11 cellular contexts compared by ENCODE assay signal in genomic region chr20:44104807-44105517, GRCh38.
DNase-seq lines count a peak whose midpoint lies in the region; ATAC-seq, FAIRE-seq and TF ChIP-seq lines count a peak whose summit lies in the region.
"Had no signal": no experiment of that assay in that cellular context is flagged by ENCODE, and none has a peak within 500 bp of the region (broad histone marks: within the 10 kb centered on the region; RNA-seq: fewer than 3 reads in every experiment).

No MANE protein-coding gene starts in this region.

- peak; percentile 50 to 63; a peak in 4 of 6 replicates for ATAC-seq in A549

- POLR2A ChIA-PET in A549 (lab: Yijun Ruan, JAX), result no interaction called here
- POLR2A ChIA-PET in RWPE1 (lab: Yijun Ruan, JAX; ENCODE audit: low non-redundant PET), result no interaction called here

- H3K4me2 ChIP-seq in A549, result peak overlapping the region; percentile 35; the same call in 2 of the 3 replicates

- H3K27ac Mint-ChIP-seq in HFFc6, result no peak overlapping the region

- H3K4me1 ChIP-seq in A549, result no peaks in the 10 kb centered on the region
- no peaks in the 10 kb centered on the region for H3K4me1 ChIP-seq in tibial nerve
- H3K4me1 ChIP-seq in Peyer's patch, result no peaks in the 10 kb centered on the region

- H3K4me3 ChIP-seq in A549 (no peak overlapping the region), fibroblast of villous mesenchyme (ENCODE audit: low read depth, low read length) (no peak overlapping the region), tibial nerve (no peak overlapping the region), Peyer's patch (no peak overlapping the region)

- H3K27me3 ChIP-seq in tibial nerve (no peaks in the 10 kb centered on the region), Peyer's patch (peaks cover 0 to 4% of the 10 kb centered on the region in 2 donors)

- no peak for TF ChIP-seq CTCF in A549 (IDR thresholded peaks at IDR 0.05)
- TF ChIP-seq CTCF in HFFc6 (IDR thresholded peaks at IDR 0.05), result no peak
- TF ChIP-seq CTCF in RWPE1 (conservative IDR thresholded peaks at IDR 0.05; ENCODE audit: low read depth), result no peak
- TF ChIP-seq CTCF in fibroblast of villous mesenchyme (IDR thresholded peaks at IDR 0.05; ENCODE audit: insufficient read depth, low read depth, low read length), result no peak
- no peak for TF ChIP-seq CTCF in tibial nerve (IDR thresholded peaks at IDR 0.05)
- no peak for TF ChIP-seq CTCF in Peyer's patch (IDR thresholded peaks at IDR 0.05)

- peak in 1 of 2 experiments; percentile 37 for DNase-seq in A549 (ENCODE audit: low read depth in 1 of 2, low spot score in 1 of 2)
- peak; percentile 47 for DNase-seq in HFFc6
- DNase-seq in RWPE1 (ENCODE audit: low spot score), result peak; percentile 74
- DNase-seq in fibroblast of villous mesenchyme (ENCODE audit: low read depth), result peak; percentile 59
- no peak for DNase-seq in tibial nerve (ENCODE audit: low spot score in 2 of 2)
- DNase-seq in NCI-H524 treated with DMSO at 0.1 percent for 48 hours (lab: John Stamatoyannopoulos, UW), result no peak
- no peak for DNase-seq in Peyer's patch
- no peak for DNase-seq in COR-L47 (lab: John Stamatoyannopoulos, UW)
- DNase-seq: stimulated activated CD4-positive, alpha-beta T cell treated with anti-CD3 and anti-CD28 coated beads, Interleukin-15, amount 100 ng/mL, for 24 hours; substantia nigra had no signal

- H3K9me3 Mint-ChIP-seq in HFFc6, result peaks cover 23% of the 10 kb centered on the region

- H3K27ac ChIP-seq in A549, result no peak overlapping the region
- H3K27ac ChIP-seq in RWPE1, result no peak overlapping the region
- no peak overlapping the region for H3K27ac ChIP-seq in tibial nerve
- H3K27ac ChIP-seq in Peyer's patch, result no peak overlapping the region
- H3K27ac ChIP-seq: C4-2B had no signal

- H3K36me3 Mint-ChIP-seq in HFFc6 (ENCODE audit: low read depth), result peaks cover 9% of the 10 kb centered on the region; the same call in 1 of the 2 replicates

- TF ChIP-seq EP300 in A549 (IDR thresholded peaks at IDR 0.05) (no peak), tibial nerve (IDR thresholded peaks at IDR 0.05) (no peak)

- TF ChIP-seq POLR2A in A549 (IDR thresholded peaks at IDR 0.05; ENCODE audit: low read length) (no peak), tibial nerve (IDR thresholded peaks at IDR 0.05) (no peak), Peyer's patch (IDR thresholded peaks at IDR 0.05) (no peak)

- no peak for FAIRE-seq in A549 (lab: Jason Lieb, UNC)

- no peak for TF ChIP-seq RAD21 in A549 (conservative IDR thresholded peaks at IDR 0.05 in 1 of 2, IDR thresholded peaks at IDR 0.05 in 1 of 2)

- H3K9me3 ChIP-seq in A549 (peaks cover 26% of the 10 kb centered on the region), tibial nerve (peaks cover 0 to 36% (median 0%) of the 10 kb centered on the region in 4 donors), Peyer's patch (peaks cover 0 to 5% (median 0%) of the 10 kb centered on the region in 4 donors)

- H3K4me3 Mint-ChIP-seq in HFFc6, result no peak overlapping the region

- H3K36me3 ChIP-seq in tibial nerve, result no peaks in the 10 kb centered on the region
- no peaks in the 10 kb centered on the region for H3K36me3 ChIP-seq in Peyer's patch

- 11% methylated on average over 7 of the region's 7 CpGs for WGBS in A549 (ENCODE audit: missing lambda C conversion rate)
- 68 to 71% methylated on average over 7 of the region's 7 CpGs for WGBS in tibial nerve, 2 donors

- H3K27me3 Mint-ChIP-seq in HFFc6 (ENCODE audit: insufficient read depth), result peaks cover 44% of the 10 kb centered on the region

- peaks cover 10% of the 10 kb centered on the region for H3K4me1 Mint-ChIP-seq in HFFc6 (ENCODE audit: low read depth)

- CTCF ChIA-PET in A549 (lab: Yijun Ruan, JAX), result interaction anchor here (1.4 to 5.5 kb wide), 2 partner anchors 12 to 85 kb away, joined by 8 to 43 read pairs; no protein-coding TSS in a partner anchor
- CTCF ChIA-PET in RWPE1 (lab: Yijun Ruan, JAX), result interaction anchor here (1.0 kb wide), 1 partner anchor 85 kb away, joined by 3 read pairs; no protein-coding TSS in a partner anchor

TF ChIP-seq in A549, 52 proteins besides CTCF, POLR2A, EP300 and RAD21:
- TF ChIP-seq FOSL2 (IDR thresholded peaks at IDR 0.05) (no peak), FOSL2 (CRISPR knock-in tag; IDR thresholded peaks at IDR 0.05) (0 out of 2 replicates have a peak, but pooled peaks have one; percentile 3), CHD2 (IDR thresholded peaks at IDR 0.05; ENCODE audit: low read length, partially characterized antibody) (no peak), RCOR1 (IDR thresholded peaks at IDR 0.05; ENCODE audit: low read depth, low read length) (no peak), FOSB (CRISPR knock-in tag; IDR thresholded peaks at IDR 0.05) (no peak), NPAS2 (CRISPR knock-in tag; IDR thresholded peaks at IDR 0.05; ENCODE audit: borderline replicate concordance) (no peak), CBX8 (IDR thresholded peaks at IDR 0.05) (no peak), HOXB5 (CRISPR knock-in tag; IDR thresholded peaks at IDR 0.05) (no peak)

Comparison
In these comparisons a context has a peak if more than half of its experiments do, and no peak if none do; other contexts are left out.
1. DNase-seq: peak in HFFc6 (single experiment), RWPE1 (single experiment) and fibroblast of villous mesenchyme (single experiment); none in tibial nerve (0 of 2), NCI-H524 treated with DMSO at 0.1 percent for 48 hours (single experiment), Peyer's patch (0 of 3) and COR-L47 (single experiment).